10 cellular contexts compared by ENCODE assay signal in genomic region chr5:1101991-1102713, GRCh38. TPM values are rescaled to one million over a fixed set of nuclear protein-coding genes. Genes with fewer than 3 reads are reported as not detected.
DNase-seq lines count a peak whose midpoint lies in the region; ATAC-seq, FAIRE-seq and TF ChIP-seq lines count a peak whose summit lies in the region.
"Had no signal": no experiment of that assay in that cellular context is flagged by ENCODE, and none has a peak within 500 bp of the region (broad histone marks: within the 10 kb centered on the region; RNA-seq: fewer than 3 reads in every experiment).

No MANE protein-coding gene starts in this region.

- TF ChIP-seq EP300 in stomach (IDR thresholded peaks at IDR 0.05): no peak

- H4K20me1 ChIP-seq in PC-3 (ENCODE audit: low read length): peaks cover 83% of the 10 kb centered on the region

- H3K79me2 ChIP-seq in PC-3 (ENCODE audit: low read length): peaks cover 81% of the 10 kb centered on the region

- intact Hi-C loops in right lobe of liver (cut with DNase I) (no loop called here), stomach (cut with DNase I; ENCODE audit: low total_unique reads) (no loop called here), PC-3 (cut with micrococcal nuclease) (no loop called here)

- no peak for FAIRE-seq in GM12891 (lab: Jason Lieb, UNC)

- no TSS peak for BruUV-seq in PC-3 (replicated peaks; lab: Mats Ljungman, UMichigan)

- no peak overlapping the region for H2AFZ ChIP-seq in PC-3 (ENCODE audit: low read length)
- H2AFZ ChIP-seq: GM23248 had no signal

- H3K9ac ChIP-seq in duodenal mucosa (ENCODE audit: low read depth in 1 of 2, low read length in 2 of 2) (peak overlapping the region; percentile 25 to 49), PC-3 (ENCODE audit: low read length) (no peak overlapping the region)
- H3K9ac ChIP-seq: GM23248 had no signal

- H3K36me3 ChIP-seq in duodenal mucosa (ENCODE audit: control insufficient read depth in 1 of 2, insufficient read depth in 2 of 2, low read length in 2 of 2): no peaks in the 10 kb centered on the region
- no peaks in the 10 kb centered on the region for H3K36me3 ChIP-seq in right lobe of liver
- peaks cover 0 to 6% (median 2%) of the 10 kb centered on the region in 4 donors for H3K36me3 ChIP-seq in stomach
- H3K36me3 ChIP-seq in PC-3 (ENCODE audit: low read depth, low read length): no peaks in the 10 kb centered on the region; the same call in 1 of the 2 replicates

- H3K27me3 ChIP-seq in duodenal mucosa (ENCODE audit: control insufficient read depth in 1 of 2, insufficient read depth in 2 of 2, low read length in 2 of 2) (no peaks in the 10 kb centered on the region), right lobe of liver (no peaks in the 10 kb centered on the region), stomach (no peaks in the 10 kb centered on the region), PC-3 (ENCODE audit: low read length) (no peaks in the 10 kb centered on the region)

- CTCF ChIA-PET in PC-3 (lab: Charles Lee): no interaction called here

- POLR2A ChIA-PET in PC-3 (lab: Charles Lee; ENCODE audit: unreplicated experiment): no interaction called here

- H3K4me1 ChIP-seq in duodenal mucosa (ENCODE audit: control insufficient read depth in 1 of 2, insufficient read depth in 2 of 2, low read length in 2 of 2) (peaks cover 77 to 83% of the 10 kb centered on the region in 2 donors), right lobe of liver (peaks cover 0 to 71% (median 36%) of the 10 kb centered on the region in 4 donors), stomach (peaks cover 63 to 89% (median 79%) of the 10 kb centered on the region in 4 donors), PC-3 (ENCODE audit: insufficient read depth, low read length) (no peaks in the 10 kb centered on the region)

- ATAC-seq in right lobe of liver (peak; percentile 23 to 72 (median 52)), PC-3 (no peak)

- 14% methylated on average over 11 of the region's 22 CpGs for WGBS in right lobe of liver (ENCODE audit: insufficient coverage, low coverage, low lambda C conversion rate, missing lambda C conversion rate)
- 30 to 44% (median 39%) methylated on average over 11 to 22 of the region's 22 CpGs for WGBS in stomach, 5 donors

- no peaks in the 10 kb centered on the region for H3K9me3 ChIP-seq in duodenal mucosa (ENCODE audit: control insufficient read depth in 1 of 2, low read length in 2 of 2)
- H3K9me3 ChIP-seq in right lobe of liver: no peaks in the 10 kb centered on the region
- H3K9me3 ChIP-seq in stomach: no peaks in the 10 kb centered on the region
- no peaks in the 10 kb centered on the region for H3K9me3 ChIP-seq in PC-3 (ENCODE audit: low read length)

- peak; percentile 69 for TF ChIP-seq POLR2A in right lobe of liver (IDR thresholded peaks at IDR 0.05)
- no peak for TF ChIP-seq POLR2A in stomach (IDR thresholded peaks at IDR 0.05)
- TF ChIP-seq POLR2A in GM12891 (IDR thresholded peaks at IDR 0.05; ENCODE audit: low read depth, low read length): no peak

- H3F3A ChIP-seq in PC-3 (ENCODE audit: low read length, unreplicated experiment): no peaks in the 10 kb centered on the region

- H3K9me2 ChIP-seq in PC-3 (replicated peaks; ENCODE audit: low read length): no peaks in the 10 kb centered on the region

- H3K4me2 ChIP-seq in PC-3 (ENCODE audit: low read length): no peak overlapping the region

- H3K27ac ChIP-seq in duodenal mucosa (ENCODE audit: low read depth, low read length): no peak overlapping the region
- H3K27ac ChIP-seq in right lobe of liver: peak overlapping the region; percentile 77 to 99 (median 95)
- peak overlapping the region; percentile 22 to 97 (median 92) for H3K27ac ChIP-seq in stomach
- H3K27ac ChIP-seq in PC-3 (ENCODE audit: low read length): no peak overlapping the region
- H3K27ac ChIP-seq: GM23248 had no signal

- DNase-seq in OCI-M2 (lab: John Stamatoyannopoulos, UW; ENCODE audit: unreplicated experiment) (peak; percentile 56), right lobe of liver (peak; percentile 79 to 97 (median 96)), stomach (no peak), PC-3 (no peak), GM12891 (ENCODE audit: insufficient read length, low spot score) (no peak), NCI-H1436 (lab: John Stamatoyannopoulos, UW) (no peak)
- DNase-seq: activated naive CD4-positive, alpha-beta T cell treated with anti-CD3 and anti-CD28 coated beads, Interleukin-2, amount 10 ng/mL, durations not matched to agents 7 days and 5 days; GM23248; KG1 had no signal

- H3K4me3 ChIP-seq in duodenal mucosa (ENCODE audit: low read depth in 1 of 2, low read length in 2 of 2) (peak overlapping the region; percentile 10 to 29), right lobe of liver (peak overlapping the region; percentile 18 to 91 (median 40)), stomach (no peak overlapping the region), PC-3 (ENCODE audit: low read length) (no peak overlapping the region)
- H3K4me3 ChIP-seq: GM23248 had no signal

- no peak for TF ChIP-seq CTCF in right lobe of liver (IDR thresholded peaks at IDR 0.05)
- TF ChIP-seq CTCF in stomach (IDR thresholded peaks at IDR 0.05): no peak
- TF ChIP-seq CTCF in PC-3 (conservative IDR thresholded peaks at IDR 0.05; ENCODE audit: low read depth, low read length): no peak

TF ChIP-seq in GM12891, 5 proteins besides CTCF, POLR2A, EP300 and RAD21:
- TF ChIP-seq TAF1 (IDR thresholded peaks at IDR 0.05; ENCODE audit: low read depth, low read length): no peak
- TF ChIP-seq PAX5 (IDR thresholded peaks at IDR 0.05; ENCODE audit: insufficient read depth, low read length, severe bottlenecking): no peak
- no peak for TF ChIP-seq SPI1 (IDR thresholded peaks at IDR 0.05; ENCODE audit: low read depth, low read length)
- TF ChIP-seq POU2F2 (IDR thresholded peaks at IDR 0.05; ENCODE audit: low read depth, low read length): no peak
- no peak for TF ChIP-seq POLR2AphosphoS5 (IDR thresholded peaks at IDR 0.05; ENCODE audit: low read depth, low read length)

RNA-seq across cellular contexts. Expression of gene SLC12A7, which starts 9.7 kb away (rescaled TPM):
- 10 to 100 TPM; 38.9 to 65.2 (median 53.3) TPM for total RNA-seq in right lobe of liver
- 100 to 1,000 TPM in 3 of 5 donors, 10 to 100 TPM in 2; 23.9 to 346 (median 126) TPM for total RNA-seq in stomach
- polyA plus RNA-seq in stomach: 10 to 100 TPM in 2 of 3 donors, 1 to 10 TPM in 1; 4.7 to 12.4 (median 10.3) TPM
- 48.2 and 58.3 TPM in 2 replicates for total RNA-seq in PC-3 (2014; rRNA removed)
- 2.1 TPM for polyA plus RNA-seq in GM12891 (2012; ENCODE audit: low read depth, missing spikeins)

Comparison
In these comparisons a context has a peak if more than half of its experiments do, and no peak if none do; other contexts are left out.
1. DNase-seq: peak in OCI-M2 (single experiment) and right lobe of liver (3 of 3); none in stomach (single experiment), PC-3 (single experiment), GM12891 (single experiment) and NCI-H1436 (single experiment).
2. H3K27ac ChIP-seq: peak in right lobe of liver (3 of 3) and stomach (5 of 5); none in duodenal mucosa (single experiment) and PC-3 (single experiment).
3. H3K4me3 ChIP-seq: peak in duodenal mucosa (2 of 2) and right lobe of liver (3 of 3); none in stomach (0 of 4) and PC-3 (single experiment).